ENCODE assay signal across 8 cellular contexts in genomic region chr11:18383388-18384156, GRCh38. TPM values are rescaled to one million over a fixed set of nuclear protein-coding genes. Genes with fewer than 3 reads are reported as not detected.
DNase-seq lines count a peak whose midpoint lies in the region; ATAC-seq and TF ChIP-seq lines count a peak whose summit lies in the region.

No MANE protein-coding gene starts in this region.

- peaks cover 24% of the 10 kb centered on the region for H3K4me1 ChIP-seq in mammary epithelial cell (ENCODE audit: insufficient read depth, low read length)

- H2AFZ ChIP-seq in mammary epithelial cell (ENCODE audit: low read depth, low read length): peak overlapping the region; percentile 87

- H3K79me2 ChIP-seq in mammary epithelial cell (ENCODE audit: insufficient read depth, low read length): no peaks in the 10 kb centered on the region

- H3K27me3 ChIP-seq in mammary epithelial cell (ENCODE audit: insufficient read depth, low read length): no peaks in the 10 kb centered on the region

- H3K9ac ChIP-seq in mammary epithelial cell (ENCODE audit: insufficient read depth, low read length): peak overlapping the region; percentile 87

- no peak for TF ChIP-seq CTCF in GM10266 (IDR thresholded peaks at IDR 0.05; ENCODE audit: control insufficient read depth, insufficient read depth, low read depth, missing control alignments)
- no peak for TF ChIP-seq CTCF in VCaP (conservative IDR thresholded peaks at IDR 0.05)
- no peak for TF ChIP-seq CTCF in mammary epithelial cell (conservative IDR thresholded peaks at IDR 0.05 in 1 of 2, IDR thresholded peaks at IDR 0.05 in 1 of 2; ENCODE audit: extremely low read depth in 1 of 2, insufficient read depth in 1 of 2, low read depth in 1 of 2, low read length in 2 of 2)

- CTCF ChIA-PET in mammary epithelial cell (lab: Charles Lee; ENCODE audit: low non-redundant PET): interaction anchor here (0.6 kb wide), 1 partner anchor 178 kb away, joined by 3 read pairs; no protein-coding TSS in a partner anchor

- DNase-seq in GM10266 (ENCODE audit: extremely low spot score): peak; percentile 65
- peak; percentile 75 for DNase-seq in KG1 (lab: John Stamatoyannopoulos, UW)
- DNase-seq in mammary epithelial cell: peak; percentile 100
- peak; percentile 70 to 91 for DNase-seq in left colon
- peak; percentile 52 to 57 for DNase-seq in stimulated activated CD4-positive, alpha-beta T cell treated with anti-CD3 and anti-CD28 coated beads, Interleukin-1b, Interleukin-23, amount 100 ng/mL, for 4 hours (ENCODE audit: low read depth in 2 of 2)
- no peak for DNase-seq in NCI-H2227 (lab: John Stamatoyannopoulos, UW; ENCODE audit: unreplicated experiment)

- 7% methylated on average over 6 of the region's 9 CpGs for WGBS in mammary epithelial cell (ENCODE audit: low coverage, missing lambda C conversion rate)

- ATAC-seq in GM21737 (IDR thresholded peaks at IDR 0.05; ENCODE audit: unreplicated experiment) (peak; percentile 79), left colon (peak; percentile 86)

- BruUV-seq in mammary epithelial cell (replicated peaks; lab: Mats Ljungman, UMichigan): no TSS peak

- H3K4me2 ChIP-seq in mammary epithelial cell (ENCODE audit: insufficient read depth, low read depth, low read length): peak overlapping the region; percentile 80

- intact Hi-C loops in mammary epithelial cell (cut with micrococcal nuclease): loop anchor here (1.0 to 2.0 kb wide), 4 partner anchors 11 to 61 kb away; partner anchors contain the start of genes GTF2H1, HPS5 and LDHA
- intact Hi-C loops in left colon (cut with DNase I, micrococcal nuclease): no loop called here

- peak overlapping the region in 2 of 3 experiments; percentile 7 to 11 for H3K4me3 ChIP-seq in mammary epithelial cell (replicated peaks in 1 of 3; ENCODE audit: insufficient read depth in 1 of 3, low read depth in 2 of 3, low read length in 3 of 3)

- in situ Hi-C loops in mammary epithelial cell (cut with MboI; ENCODE audit: low sequenced_read_pairs in 2 of 2): no loop called here

- H3K36me3 ChIP-seq in mammary epithelial cell (ENCODE audit: insufficient read depth, low read length): no peaks in the 10 kb centered on the region

- dilution Hi-C loops in mammary epithelial cell (cut with HindIII; ENCODE audit: low sequenced_read_pairs): no loop called here

- H3K27ac ChIP-seq in VCaP (peak overlapping the region; percentile 94), mammary epithelial cell (ENCODE audit: insufficient read depth, low read depth, low read length) (peak overlapping the region; percentile 96)

- H4K20me1 ChIP-seq in mammary epithelial cell (ENCODE audit: insufficient read depth, low read length): no peaks in the 10 kb centered on the region

- no peaks in the 10 kb centered on the region for H3K9me3 ChIP-seq in mammary epithelial cell (replicated peaks; ENCODE audit: insufficient read depth, low read length)

RNA-seq across cellular contexts. Expression of gene LDHA, which starts 10.8 kb away (rescaled TPM):
- total RNA-seq in mammary epithelial cell (1,000 to 10,000 TPM in 1 of 2 donors, 100 to 1,000 TPM in 1; 834 to 2,207 TPM), left colon (100 to 1,000 TPM; 513 to 576 TPM)
- polyA plus RNA-seq in mammary epithelial cell: 3,265 TPM
- 3,563 TPM for polyA minus RNA-seq in mammary epithelial cell

RNA-seq across cellular contexts. Expression of gene LDHC, which starts 28.5 kb away (rescaled TPM):
- under 1 TPM in 1 of 2 donors, not detected in 1; 0.33 TPM for total RNA-seq in mammary epithelial cell
- 0.02 TPM for polyA plus RNA-seq in mammary epithelial cell
- not detected for polyA minus RNA-seq in mammary epithelial cell
- total RNA-seq in left colon: 1 to 10 TPM in 1 of 2 donors, not detected in 1; 1.9 TPM
